1 cellular context compared by ENCODE assay signal in genomic region chr16:15427648-15428239, GRCh38.
A peak's percentile ranks its signal among the peaks of the same experiment; 100 is the strongest.
TF ChIP-seq lines count a peak whose summit lies in the region.

No MANE protein-coding gene starts in this region.

TF ChIP-seq in K562, 482 proteins besides CTCF, POLR2A, EP300 and RAD21 (continued from another document):
- peak; percentile 72 for TF ChIP-seq MGA (IDR thresholded peaks at IDR 0.05)
- TF ChIP-seq MYBL2 (IDR thresholded peaks at IDR 0.05; ENCODE audit: low read depth): peak; percentile 68
- TF ChIP-seq MYBL2 (CRISPR knock-in tag; IDR thresholded peaks at IDR 0.05; ENCODE audit: borderline replicate concordance): no peak
- TF ChIP-seq TEAD4 (IDR thresholded peaks at IDR 0.05; ENCODE audit: low read length): 0 out of 2 replicates have a peak, but pooled peaks have one; percentile 16
- no peak for TF ChIP-seq TEAD4 (CRISPR knock-in tag; IDR thresholded peaks at IDR 0.05; ENCODE audit: borderline replicate concordance)
- peak; percentile 57 for TF ChIP-seq MEIS2 (IDR thresholded peaks at IDR 0.05; ENCODE audit: partially characterized antibody)
